ENCODE assay signal across 17 cellular contexts in genomic region chr6:21928715-21929298, GRCh38.
DNase-seq lines count a peak whose midpoint lies in the region; ATAC-seq and TF ChIP-seq lines count a peak whose summit lies in the region.
"Had no signal": no experiment of that assay in that cellular context is flagged by ENCODE, and none has a peak within 500 bp of the region (broad histone marks: within the 10 kb centered on the region; RNA-seq: fewer than 3 reads in every experiment).

No MANE protein-coding gene starts in this region.

- no peaks in the 10 kb centered on the region for H3K9me3 ChIP-seq in HAP-1
- H3K9me3 ChIP-seq: SK-N-SH had no signal

- in situ Hi-C loops in HAP-1 (cut with MboI; ENCODE audit: low sequenced_read_pairs), result no loop called here

- H3K4me3 ChIP-seq in HAP-1, result no peak overlapping the region
- H3K4me3 ChIP-seq: GM12878 had no signal

- TF ChIP-seq CTCF in progenitor cell of endocrine pancreas (IDR thresholded peaks at IDR 0.05; ENCODE audit: unreplicated experiment), result no peak

- H3K27me3 ChIP-seq in HAP-1 (ENCODE audit: low read depth), result no peaks in the 10 kb centered on the region

- peaks cover 10% of the 10 kb centered on the region for H3K9me3 Mint-ChIP-seq in progenitor cell of endocrine pancreas (ENCODE audit: low read depth)

- DNase-seq in NCI-H146 (lab: John Stamatoyannopoulos, UW) (peak; percentile 60), NCI-H774 (lab: John Stamatoyannopoulos, UW) (peak; percentile 62), left lobe of liver (ENCODE audit: low spot score) (no peak), progenitor cell of endocrine pancreas (ENCODE audit: low spot score, unreplicated experiment) (no peak), HAP-1 (ENCODE audit: low spot score in 2 of 2) (no peak), NCI-H82 (lab: John Stamatoyannopoulos, UW) (no peak)
- no peak for DNase-seq in stimulated activated CD4-positive, alpha-beta T cell treated with anti-CD3 and anti-CD28 coated beads, Interleukin-4, amount 100 ng/mL, for 4 hours
- DNase-seq: CD8-positive, alpha-beta T cell; DMS79; KBM-7; NCI-H1092 treated with DMSO at 0.1 percent for 48 hours; NCI-H187; NCI-H2171 treated with DMSO at 0.1 percent for 48 hours; SK-N-SH; T-helper 1 cell had no signal

- H3K36me3 ChIP-seq in HAP-1 (replicated peaks), result no peaks in the 10 kb centered on the region

- H3K27me3 Mint-ChIP-seq in progenitor cell of endocrine pancreas, result no peaks in the 10 kb centered on the region

- peak overlapping the region; percentile 13 for H3K27ac Mint-ChIP-seq in progenitor cell of endocrine pancreas
- H3K27ac Mint-ChIP-seq: CD8-positive, alpha-beta T cell had no signal

- H3K4me1 ChIP-seq in HAP-1, result no peaks in the 10 kb centered on the region

- ATAC-seq in left lobe of liver (peak; percentile 69), HG03457 (IDR thresholded peaks at IDR 0.05; ENCODE audit: unreplicated experiment) (no peak)
- ATAC-seq: CD8-positive, alpha-beta T cell; GM12878 had no signal

- peaks cover 34% of the 10 kb centered on the region for H3K4me1 Mint-ChIP-seq in progenitor cell of endocrine pancreas (ENCODE audit: low read depth)

- H3K36me3 Mint-ChIP-seq in progenitor cell of endocrine pancreas (ENCODE audit: insufficient read depth), result peaks cover 20% of the 10 kb centered on the region
- H3K36me3 Mint-ChIP-seq: CD8-positive, alpha-beta T cell had no signal

- H3K4me3 Mint-ChIP-seq in progenitor cell of endocrine pancreas (ENCODE audit: low read depth), result no peak overlapping the region
- H3K4me3 Mint-ChIP-seq: CD8-positive, alpha-beta T cell had no signal

Comparison
In these comparisons a context has a peak if more than half of its experiments do, and no peak if none do; other contexts are left out.
1. DNase-seq: peak in NCI-H146 (single experiment) and NCI-H774 (single experiment); none in left lobe of liver (single experiment), progenitor cell of endocrine pancreas (single experiment), stimulated activated CD4-positive, alpha-beta T cell treated with anti-CD3 and anti-CD28 coated beads, Interleukin-4, amount 100 ng/mL, for 4 hours (0 of 2), HAP-1 (0 of 2) and NCI-H82 (single experiment).